ENCODE assay signal across 9 cellular contexts in genomic region chr15:40939909-40940801, GRCh38. TPM values are rescaled to one million over a fixed set of nuclear protein-coding genes. Genes with fewer than 3 reads are reported as not detected.
DNase-seq lines count a peak whose midpoint lies in the region; ATAC-seq and TF ChIP-seq lines count a peak whose summit lies in the region.
"Had no signal": no experiment of that assay in that cellular context is flagged by ENCODE, and none has a peak within 500 bp of the region (broad histone marks: within the 10 kb centered on the region; RNA-seq: fewer than 3 reads in every experiment).

No MANE protein-coding gene starts in this region.

- H3K79me2 ChIP-seq in OCI-LY7 (ENCODE audit: insufficient read depth, low read depth, low read length) (no peaks in the 10 kb centered on the region), SK-N-SH (ENCODE audit: insufficient read depth) (no peaks in the 10 kb centered on the region)

- H3F3A ChIP-seq in SK-N-SH (replicated peaks; ENCODE audit: insufficient read depth), result peaks cover 16% of the 10 kb centered on the region

- no peak overlapping the region for H3K9ac ChIP-seq in SK-N-SH

- peaks cover 43% of the 10 kb centered on the region for H3K4me1 ChIP-seq in OCI-LY7 (ENCODE audit: insufficient read depth, low read length, poor library complexity, severe bottlenecking)
- H3K4me1 ChIP-seq in esophagus muscularis mucosa, result peaks cover 37 to 65% (median 49%) of the 10 kb centered on the region in 4 donors
- peaks cover 0 to 24% (median 16%) of the 10 kb centered on the region in 4 donors for H3K4me1 ChIP-seq in sigmoid colon
- peaks cover 7 to 26% of the 10 kb centered on the region in 2 experiments; a peak in 2 of 4 replicates for H3K4me1 ChIP-seq in SK-N-SH (ENCODE audit: control insufficient read depth in 1 of 2, insufficient read depth in 2 of 2, low read depth in 1 of 2, low read length in 1 of 2)

- H3K4me3 ChIP-seq in OCI-LY7 (ENCODE audit: low read depth, low read length, poor library complexity, severe bottlenecking) (no peak overlapping the region), esophagus muscularis mucosa (peak overlapping the region in 1 of 4 donors; percentile 80), sigmoid colon (no peak overlapping the region), SK-N-SH (ENCODE audit: low read depth in 2 of 2, low read length in 1 of 2) (no peak overlapping the region)

- peak overlapping the region; percentile 84 for H3K4me2 ChIP-seq in OCI-LY7 (ENCODE audit: low read length)
- H3K4me2 ChIP-seq in SK-N-SH, result no peak overlapping the region

- ATAC-seq in HG03571 (IDR thresholded peaks at IDR 0.05; ENCODE audit: unreplicated experiment), result no peak

- CTCF ChIA-PET in OCI-LY7 (lab: Charles Lee; ENCODE audit: unreplicated experiment), result interaction anchor here (1.0 to 1.8 kb wide), 2 partner anchors 9 kb away, joined by 3 to 9 read pairs; no protein-coding TSS in a partner anchor
- CTCF ChIA-PET in SK-N-SH (lab: Yijun Ruan, JAX), result interaction anchor here (0.6 to 33.6 kb wide), 15 partner anchors 11 to 246 kb away, joined by 3 to 675 read pairs (median 14); partner anchors contain the start of genes CHAC1, DLL4 and VPS18

- H3K36me3 ChIP-seq in OCI-LY7 (ENCODE audit: insufficient read depth, low read length) (no peaks in the 10 kb centered on the region), esophagus muscularis mucosa (peaks cover 0 to 23% (median 0%) of the 10 kb centered on the region in 4 donors), sigmoid colon (no peaks in the 10 kb centered on the region), SK-N-SH (replicated peaks in 1 of 2; ENCODE audit: control insufficient read depth in 1 of 2, insufficient read depth in 2 of 2, low read length in 1 of 2) (no peaks in the 10 kb centered on the region)
- H3K36me3 ChIP-seq: vagina had no signal

- TF ChIP-seq EP300 in esophagus muscularis mucosa (IDR thresholded peaks at IDR 0.05) (no peak), sigmoid colon (IDR thresholded peaks at IDR 0.05) (no peak), SK-N-SH (IDR thresholded peaks at IDR 0.05; ENCODE audit: borderline replicate concordance in 1 of 2, low read depth in 1 of 2, low read length in 1 of 2) (no peak)

- BruUV-seq in OCI-LY7 (replicated peaks; lab: Mats Ljungman, UMichigan), result no TSS peak

- no peak for TF ChIP-seq CTCF in GM13977 (IDR thresholded peaks at IDR 0.05; ENCODE audit: extremely low read depth, insufficient read depth, missing control alignments)
- no peak for TF ChIP-seq CTCF in OCI-LY7 (conservative IDR thresholded peaks at IDR 0.05; ENCODE audit: low read length)
- TF ChIP-seq CTCF in esophagus muscularis mucosa (IDR thresholded peaks at IDR 0.05), result no peak
- no peak for TF ChIP-seq CTCF in sigmoid colon (IDR thresholded peaks at IDR 0.05)
- TF ChIP-seq CTCF in SK-N-SH (IDR thresholded peaks at IDR 0.05), result no peak

- intact Hi-C loops in OCI-LY7 (cut with micrococcal nuclease; ENCODE audit: unreplicated experiment) (no loop called here), esophagus muscularis mucosa (cut with DNase I) (no loop called here), sigmoid colon (cut with DNase I) (loop anchor here (2.0 to 10.0 kb wide), 3 partner anchors 33 to 175 kb away; partner anchors contain the start of gene INO80)

- DNase-seq in GM13977 (ENCODE audit: low spot score), result peak; percentile 70
- DNase-seq in OCI-LY7 (ENCODE audit: low spot score), result no peak
- no peak for DNase-seq in esophagus muscularis mucosa (ENCODE audit: extremely low spot score)
- DNase-seq in sigmoid colon, result no peak
- no peak for DNase-seq in middle frontal gyrus (ENCODE audit: extremely low spot score, low spot score)
- no peak for DNase-seq in NCI-H1930 (lab: John Stamatoyannopoulos, UW)
- DNase-seq in SK-N-SH, result no peak

- no peaks in the 10 kb centered on the region for H4K20me1 ChIP-seq in OCI-LY7 (ENCODE audit: insufficient read depth, low read length)
- H4K20me1 ChIP-seq in SK-N-SH (ENCODE audit: insufficient read depth), result no peaks in the 10 kb centered on the region

- POLR2A ChIA-PET in OCI-LY7 (lab: Charles Lee), result interaction anchor here (0.6 to 3.6 kb wide), 4 partner anchors 11 to 148 kb away, joined by 3 to 36 read pairs (median 6); partner anchors contain the start of genes CHAC1 and DLL4
- POLR2A ChIA-PET in SK-N-SH (lab: Yijun Ruan, JAX), result interaction anchor here (2.2 to 3.4 kb wide), 2 partner anchors 12 to 13 kb away, joined by 5 to 47 read pairs; partner anchors contain the start of gene CHAC1

- in situ Hi-C loops in GM13977 (cut with MboI; ENCODE audit: low pct_unique_long_range_greater_than_20kb, low sequenced_read_pairs, unreplicated experiment), result no loop called here

- no peak for TF ChIP-seq RAD21 in SK-N-SH (IDR thresholded peaks at IDR 0.05; ENCODE audit: low read length)

- WGBS in esophagus muscularis mucosa, result 63% methylated on average over 17 of the region's 17 CpGs
- WGBS in sigmoid colon, 2 donors, result 36 to 58% methylated on average over 17 of the region's 17 CpGs
- 91% methylated on average over 16 of the region's 17 CpGs for WGBS in SK-N-SH (ENCODE audit: low lambda C conversion rate)

- H3K27me3 ChIP-seq in esophagus muscularis mucosa (peaks cover 0 to 11% (median 2%) of the 10 kb centered on the region in 4 donors), sigmoid colon (no peaks in the 10 kb centered on the region), SK-N-SH (ENCODE audit: insufficient read depth) (no peaks in the 10 kb centered on the region)
- H3K27me3 ChIP-seq: vagina had no signal

- TF ChIP-seq POLR2A in esophagus muscularis mucosa (IDR thresholded peaks at IDR 0.05; ENCODE audit: low read depth) (no peak), sigmoid colon (IDR thresholded peaks at IDR 0.05) (no peak)

- H3K9me3 ChIP-seq in OCI-LY7 (ENCODE audit: low read length), result no peaks in the 10 kb centered on the region
- H3K9me3 ChIP-seq in esophagus muscularis mucosa, result no peaks in the 10 kb centered on the region
- H3K9me3 ChIP-seq in sigmoid colon, result no peaks in the 10 kb centered on the region
- H3K9me3 ChIP-seq in SK-N-SH, result no peaks in the 10 kb centered on the region
- H3K9me3 ChIP-seq: vagina had no signal

- H3K27ac ChIP-seq in OCI-LY7 (ENCODE audit: low read depth, low read length, poor library complexity, severe bottlenecking) (no peak overlapping the region), esophagus muscularis mucosa (replicated peaks in 1 of 4) (peak overlapping the region; percentile 80 to 91 (median 86)), sigmoid colon (peak overlapping the region; percentile 74 to 87 (median 86)), SK-N-SH (ENCODE audit: low read depth in 2 of 2, low read length in 1 of 2) (no peak overlapping the region)

- no peaks in the 10 kb centered on the region for H3K9me2 ChIP-seq in OCI-LY7 (ENCODE audit: insufficient read depth, low read length)
- H3K9me2 ChIP-seq in SK-N-SH, result no peaks in the 10 kb centered on the region

- H2AFZ ChIP-seq in OCI-LY7 (ENCODE audit: low read length) (peak overlapping the region; percentile 84), SK-N-SH (ENCODE audit: low read depth) (no peak overlapping the region)

TF ChIP-seq in SK-N-SH, 30 proteins besides CTCF, POLR2A, EP300 and RAD21 (continues in another document):
- TF ChIP-seq USF1 (IDR thresholded peaks at IDR 0.05; ENCODE audit: borderline replicate concordance, low read depth), result no peak
- TF ChIP-seq EZH2phosphoT487 (IDR thresholded peaks at IDR 0.05; ENCODE audit: borderline replicate concordance, low read depth), result no peak
- no peak for TF ChIP-seq YY1 (IDR thresholded peaks at IDR 0.05; ENCODE audit: low read depth)
- TF ChIP-seq SMC3 (IDR thresholded peaks at IDR 0.05; ENCODE audit: low read depth, low read length), result no peak
- TF ChIP-seq MEF2A (IDR thresholded peaks at IDR 0.05; ENCODE audit: borderline replicate concordance, low read depth), result no peak
- TF ChIP-seq RFX5 (IDR thresholded peaks at IDR 0.05; ENCODE audit: low read length), result no peak
- no peak for TF ChIP-seq RXRA (IDR thresholded peaks at IDR 0.05; ENCODE audit: borderline replicate concordance, low read depth)

RNA-seq across cellular contexts. Expression of gene DLL4, which starts 11.0 kb away (rescaled TPM):
- total RNA-seq in OCI-LY7 (2014; rRNA removed; shearing (Covaris generic)), result 0.19 TPM in 1 of 2 replicates, not detected in the other
- 0.15 TPM in 1 of 2 replicates, not detected in the other for total RNA-seq in OCI-LY7 (2022)
- total RNA-seq in esophagus muscularis mucosa, result 10 to 100 TPM in 1 of 4 donors, 1 to 10 TPM in 3; 1.7 to 12.6 (median 7.5) TPM
- 1 to 10 TPM; 3.5 to 5.4 (median 4.6) TPM for total RNA-seq in sigmoid colon
- 10 to 100 TPM in 1 of 3 donors, 1 to 10 TPM in 2; 1.6 to 12.2 (median 3.6) TPM for polyA plus RNA-seq in sigmoid colon
- polyA plus RNA-seq in SK-N-SH (2012; rRNA removed), result 0.03 TPM in 2 replicates
- 0.01 and 0.03 TPM in 2 replicates for polyA plus RNA-seq in SK-N-SH (2012; cell fraction: cytosol; rRNA removed)
- 0.13 and 0.14 TPM in 2 replicates for polyA plus RNA-seq in SK-N-SH (2012; cell fraction: nucleus; rRNA removed)

RNA-seq across cellular contexts. Expression of gene CHAC1, which starts 13.1 kb away (rescaled TPM):
- total RNA-seq in OCI-LY7 (2014; rRNA removed; shearing (Covaris generic)), result 40.4 and 41.4 TPM in 2 replicates
- total RNA-seq in OCI-LY7 (2022) (35.3 and 55.6 TPM in 2 replicates), esophagus muscularis mucosa (1 to 10 TPM in 3 of 4 donors, under 1 TPM in 1; 0.66 to 3.6 (median 1.3) TPM), sigmoid colon (1 to 10 TPM in 3 of 4 donors, under 1 TPM in 1; 0.66 to 3.1 (median 2.4) TPM)
- polyA plus RNA-seq in sigmoid colon (10 to 100 TPM in 1 of 3 donors, 1 to 10 TPM in 2; 3.0 to 31.4 (median 8.3) TPM), SK-N-SH (2012; rRNA removed) (9.3 and 12.3 TPM in 2 replicates)
- polyA plus RNA-seq in SK-N-SH (2012; cell fraction: cytosol; rRNA removed), result 4.5 and 6.0 TPM in 2 replicates
- polyA plus RNA-seq in SK-N-SH (2012; cell fraction: nucleus; rRNA removed), result 8.1 and 10.9 TPM in 2 replicates

RNA-seq across cellular contexts. Expression of gene VPS18, which starts 45.9 kb away (rescaled TPM):
- total RNA-seq in OCI-LY7 (2014; rRNA removed; shearing (Covaris generic)), result 24.5 and 26.2 TPM in 2 replicates
- total RNA-seq in OCI-LY7 (2022), result 26.4 and 30.7 TPM in 2 replicates
- total RNA-seq in esophagus muscularis mucosa, result 10 to 100 TPM; 28.7 to 36.6 (median 32.2) TPM
- 10 to 100 TPM; 17.4 to 19.6 (median 19.0) TPM for total RNA-seq in sigmoid colon
- 10 to 100 TPM in 1 of 3 donors, 1 to 10 TPM in 2; 4.8 to 15.1 (median 6.7) TPM for polyA plus RNA-seq in sigmoid colon
- polyA plus RNA-seq in SK-N-SH (2012; rRNA removed), result 13.5 and 14.1 TPM in 2 replicates
- polyA plus RNA-seq in SK-N-SH (2012; cell fraction: cytosol; rRNA removed), result 4.9 and 8.1 TPM in 2 replicates
- 20.3 TPM in 2 replicates for polyA plus RNA-seq in SK-N-SH (2012; cell fraction: nucleus; rRNA removed)

Comparison
In these comparisons a context has a peak if more than half of its experiments do, and no peak if none do; other contexts are left out.
1. H3K27ac ChIP-seq: peak in esophagus muscularis mucosa (4 of 4) and sigmoid colon (4 of 4); none in OCI-LY7 (single experiment) and SK-N-SH (0 of 2).
2. RNA of gene CHAC1, which starts 13.1 kb away (total RNA-seq): 35.3 to 55.6 TPM in OCI-LY7; 0.66 to 3.1 TPM in sigmoid colon and 0.66 to 3.6 TPM in esophagus muscularis mucosa; every median in the first group is over 4 times any median in the second.